In genomic region chr1:186819563-186819962, GRCh38 we compare ENCODE assay signal across 1 cellular context.
TF ChIP-seq lines count a peak whose summit lies in the region.

No MANE protein-coding gene starts in this region.

TF ChIP-seq in GM12878, 131 proteins besides CTCF, POLR2A, EP300 and RAD21 (continued from another document):
- TF ChIP-seq MAX (IDR thresholded peaks at IDR 0.05; ENCODE audit: low read depth, low read length) (no peak), POLR2AphosphoS5 (IDR thresholded peaks at IDR 0.05; ENCODE audit: low read length) (no peak), E4F1 (IDR thresholded peaks at IDR 0.05; ENCODE audit: borderline replicate concordance, partially characterized antibody) (no peak), TCF7 (IDR thresholded peaks at IDR 0.05; ENCODE audit: borderline replicate concordance) (no peak)
